In the genomic region with DNA sequence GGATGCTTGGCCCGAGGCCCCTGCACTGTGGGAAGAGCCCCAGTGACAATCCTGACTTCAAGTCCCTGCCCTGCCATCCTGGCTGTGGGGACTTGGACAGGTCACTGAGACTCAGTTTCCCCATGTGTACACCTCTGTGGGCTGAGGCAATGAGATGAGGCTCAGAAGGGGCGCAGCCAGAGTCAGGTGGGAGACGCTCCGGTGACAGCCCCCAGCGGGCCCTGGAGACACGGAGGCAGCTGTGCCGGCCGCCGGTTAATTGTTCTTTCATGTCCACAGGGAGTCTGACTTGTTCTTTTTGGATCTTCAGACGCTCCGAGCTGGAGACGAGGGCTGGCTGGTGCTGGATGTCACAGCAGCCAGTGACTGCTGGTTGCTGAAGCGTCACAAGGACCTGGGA, we compare ENCODE assay signal across 4 cellular contexts. TPM values are rescaled to one million over a fixed set of nuclear protein-coding genes. Genes with fewer than 3 reads are reported as not detected.
"Had no signal": no experiment of that assay in that cellular context is flagged by ENCODE, and none has a peak within 500 bp of the region (broad histone marks: within the 10 kb centered on the region; RNA-seq: fewer than 3 reads in every experiment).

No MANE protein-coding gene starts in this region.

RNA-seq across cellular contexts. Expression of a gene that starts 20.0 kb away (rescaled TPM):
- total RNA-seq: LHCN-M2, M059J, MCF 10A, NCI-H460 had no signal
